Comparison of ENCODE assay signal across 1 cellular context in genomic region chr7:118311121-118311803, GRCh38.
TF ChIP-seq lines count a peak whose summit lies in the region.

No MANE protein-coding gene starts in this region.

TF ChIP-seq in GM12878, 131 proteins besides CTCF, POLR2A, EP300 and RAD21 (continued from another document):
- TF ChIP-seq BHLHE40 (IDR thresholded peaks at IDR 0.05; ENCODE audit: borderline replicate concordance in 1 of 2, low read depth in 2 of 2, low read length in 1 of 2) (no peak), YBX1 (IDR thresholded peaks at IDR 0.05) (no peak), ELK1 (IDR thresholded peaks at IDR 0.05; ENCODE audit: low read depth, low read length) (no peak), NR2C2 (IDR thresholded peaks at IDR 0.05; ENCODE audit: borderline replicate concordance, control insufficient read depth, insufficient read length, low read depth) (no peak), CREB1 (IDR thresholded peaks at IDR 0.05; ENCODE audit: low read depth) (0 out of 2 replicates have a peak, but pooled peaks have one; percentile 20), RAD51 (IDR thresholded peaks at IDR 0.05) (0 out of 2 replicates have a peak, but pooled peaks have one; percentile 12), BRCA1 (IDR thresholded peaks at IDR 0.05; ENCODE audit: low read depth, low read length) (no peak), ATF7 (IDR thresholded peaks at IDR 0.05; ENCODE audit: low read depth) (peak; percentile 53; the same call in 1 of the 2 replicates), POU2F2 (IDR thresholded peaks at IDR 0.05; ENCODE audit: borderline replicate concordance, low read depth, low read length) (no peak), ZBTB4 (CRISPR knock-in tag; IDR thresholded peaks at IDR 0.05) (no peak), IKZF1 (conservative IDR thresholded peaks at IDR 0.05) (peak; percentile 33; the same call in 1 of the 2 replicates), ZBED1 (IDR thresholded peaks at IDR 0.05; ENCODE audit: borderline replicate concordance) (peak; percentile 66; the same call in 1 of the 2 replicates), KAT2A (conservative IDR thresholded peaks at IDR 0.05; ENCODE audit: control insufficient read depth, low read depth, low read length) (no peak), SREBF1 (IDR thresholded peaks at IDR 0.05; ENCODE audit: low read length) (no peak), BMI1 (IDR thresholded peaks at IDR 0.05; ENCODE audit: borderline replicate concordance) (no peak), SIN3A (IDR thresholded peaks at IDR 0.05; ENCODE audit: low read depth, low read length) (no peak), ZNF384 (IDR thresholded peaks at IDR 0.05; ENCODE audit: borderline replicate concordance, low read depth, low read length) (no peak), LARP7 (IDR thresholded peaks at IDR 0.05) (no peak), USF2 (IDR thresholded peaks at IDR 0.05; ENCODE audit: borderline replicate concordance, low read depth, low read length) (no peak), NFXL1 (IDR thresholded peaks at IDR 0.05; ENCODE audit: borderline replicate concordance) (no peak), PML (IDR thresholded peaks at IDR 0.05; ENCODE audit: low read length) (no peak; the same call in 1 of the 2 replicates), MYC (IDR thresholded peaks at IDR 0.05; ENCODE audit: insufficient read depth, insufficient read length, insufficient replicate concordance, low read length, severe bottlenecking) (no peak), BCL3 (IDR thresholded peaks at IDR 0.05; ENCODE audit: borderline replicate concordance, insufficient read depth, low read depth, low read length, poor library complexity, severe bottlenecking) (no peak), ETV6 (conservative IDR thresholded peaks at IDR 0.05 in 1 of 2, IDR thresholded peaks at IDR 0.05 in 1 of 2; ENCODE audit: borderline replicate concordance in 1 of 2, low read depth in 1 of 2) (peak in 1 of 2 experiments; percentile 82; a peak in 2 of 4 replicates), CHD1 (IDR thresholded peaks at IDR 0.05; ENCODE audit: low read depth, low read length) (no peak), ZNF24 (IDR thresholded peaks at IDR 0.05) (no peak; the same call in 1 of the 2 replicates), RCOR1 (conservative IDR thresholded peaks at IDR 0.05; ENCODE audit: low read depth, low read length) (no peak), HDAC6 (IDR thresholded peaks at IDR 0.05; ENCODE audit: unreplicated experiment) (no peak), TARDBP (IDR thresholded peaks at IDR 0.05; ENCODE audit: borderline replicate concordance) (no peak), ZZZ3 (IDR thresholded peaks at IDR 0.05; ENCODE audit: control insufficient read depth, insufficient read length, low read depth) (no peak), RFX5 (IDR thresholded peaks at IDR 0.05; ENCODE audit: low read depth, low read length) (no peak), SRF (IDR thresholded peaks at IDR 0.05; ENCODE audit: low read depth in 2 of 2, low read length in 2 of 2) (peak in 1 of 2 experiments; percentile 76; a peak in 1 of 4 replicates), IRF3 (IDR thresholded peaks at IDR 0.05) (no peak), TCF7 (IDR thresholded peaks at IDR 0.05; ENCODE audit: borderline replicate concordance) (no peak; the same call in 1 of the 2 replicates), SUZ12 (IDR thresholded peaks at IDR 0.05; ENCODE audit: unreplicated experiment) (no peak), HDGF (IDR thresholded peaks at IDR 0.05) (no peak), STAT1 (conservative IDR thresholded peaks at IDR 0.05) (no peak), CEBPZ (IDR thresholded peaks at IDR 0.05; ENCODE audit: low read depth, low read length) (no peak), CREM (IDR thresholded peaks at IDR 0.05; ENCODE audit: low read depth) (peak; percentile 74), CBX3 (IDR thresholded peaks at IDR 0.05; ENCODE audit: borderline replicate concordance, low read depth) (no peak), PKNOX1 (IDR thresholded peaks at IDR 0.05) (peak; percentile 54; the same call in 1 of the 2 replicates), WRNIP1 (IDR thresholded peaks at IDR 0.05; ENCODE audit: borderline replicate concordance, low read depth, low read length) (no peak), GATAD2B (conservative IDR thresholded peaks at IDR 0.05; ENCODE audit: low read depth) (no peak), ZSCAN29 (IDR thresholded peaks at IDR 0.05) (no peak), HSF1 (IDR thresholded peaks at IDR 0.05; ENCODE audit: low read depth, low read length) (no peak), MTA2 (IDR thresholded peaks at IDR 0.05; ENCODE audit: low read depth) (peak; percentile 62; the same call in 1 of the 2 replicates), PRDM15 (CRISPR knock-in tag; IDR thresholded peaks at IDR 0.05) (no peak)
